Comparison of ENCODE assay signal across 11 cellular contexts in the genomic region with DNA sequence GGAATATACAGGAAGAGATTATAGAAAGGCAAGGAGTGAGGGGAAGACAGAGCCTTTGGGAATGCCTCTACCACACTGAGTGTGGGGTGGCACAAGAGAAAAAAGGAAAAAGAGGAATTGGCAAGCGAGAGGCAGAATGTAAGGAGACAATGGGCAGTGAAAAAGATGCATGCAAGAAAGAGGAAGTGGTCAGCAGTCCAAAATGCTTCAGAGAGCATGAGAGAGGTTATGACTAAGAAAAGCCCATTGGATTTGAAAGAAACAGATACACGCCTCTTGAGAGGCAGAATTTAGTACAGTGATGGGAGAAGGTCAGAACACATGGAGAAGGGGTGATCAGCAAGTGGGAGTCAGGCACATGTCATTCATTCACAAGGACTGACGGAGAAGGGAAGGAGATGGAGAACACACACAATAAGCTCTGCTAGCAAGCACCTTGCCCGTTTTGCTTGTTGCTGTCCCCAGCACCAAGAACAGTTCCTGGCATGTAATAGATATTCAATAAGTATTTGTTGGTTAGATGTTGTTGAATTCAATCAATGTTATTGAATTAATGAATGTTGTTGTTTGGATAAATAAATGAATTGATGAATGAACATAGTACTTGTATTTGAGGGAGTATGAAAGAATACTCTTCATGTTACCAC. TPM values are rescaled to one million over a fixed set of nuclear protein-coding genes. Genes with fewer than 3 reads are reported as not detected.
DNase-seq lines count a peak whose midpoint lies in the region; ATAC-seq, FAIRE-seq and TF ChIP-seq lines count a peak whose summit lies in the region.
"Had no signal": no experiment of that assay in that cellular context is flagged by ENCODE, and none has a peak within 500 bp of the region (broad histone marks: within the 10 kb centered on the region; RNA-seq: fewer than 3 reads in every experiment).

No MANE protein-coding gene starts in this region.

- H3K4me1 ChIP-seq in breast epithelium = no peaks in the 10 kb centered on the region

- FAIRE-seq in GM19239 (lab: Jason Lieb, UNC) = peak; percentile 93
- FAIRE-seq: TTC549 had no signal

- no peak overlapping the region for H3K4me3 Mint-ChIP-seq in naive B cell
- H3K4me3 Mint-ChIP-seq: effector memory CD8-positive, alpha-beta T cell had no signal

- H3K9me3 Mint-ChIP-seq in naive B cell = no peaks in the 10 kb centered on the region
- H3K9me3 Mint-ChIP-seq: effector memory CD8-positive, alpha-beta T cell had no signal

- no peak for TF ChIP-seq POLR2A in breast epithelium (IDR thresholded peaks at IDR 0.05)

- H3K9me3 ChIP-seq in breast epithelium = peaks cover 0 to 4% of the 10 kb centered on the region in 2 donors

- H3K36me3 Mint-ChIP-seq in naive B cell = no peaks in the 10 kb centered on the region

- no peak overlapping the region for H3K27ac Mint-ChIP-seq in naive B cell
- H3K27ac Mint-ChIP-seq: effector memory CD8-positive, alpha-beta T cell had no signal

- intact Hi-C loops in breast epithelium (cut with DNase I; ENCODE audit: low total_unique reads) = no loop called here

- H3K36me3 ChIP-seq in breast epithelium = no peaks in the 10 kb centered on the region

- no peak overlapping the region for H3K27ac ChIP-seq in breast epithelium

- peaks cover 4 to 26% (median 5%) of the 10 kb centered on the region in 3 donors for H3K27me3 Mint-ChIP-seq in naive B cell

- ATAC-seq in HG02763 (IDR thresholded peaks at IDR 0.05; ENCODE audit: unreplicated experiment) (peak; percentile 98), HG03565 (IDR thresholded peaks at IDR 0.05; ENCODE audit: unreplicated experiment) (peak; percentile 99), naive B cell (ENCODE audit: low read depth in 2 of 2) (peak; percentile 57 to 61)
- ATAC-seq: effector memory CD8-positive, alpha-beta T cell had no signal

- TF ChIP-seq CTCF in breast epithelium (IDR thresholded peaks at IDR 0.05) = no peak

- H3K4me1 Mint-ChIP-seq in naive B cell = peaks cover 0 to 2% (median 0%) of the 10 kb centered on the region in 3 donors

- peak; percentile 35 for DNase-seq in GM19239 (ENCODE audit: insufficient read length, low spot score)
- peak; percentile 17 for DNase-seq in naive B cell
- DNase-seq in D341Med (ENCODE audit: low spot score) = no peak
- DNase-seq in breast epithelium (ENCODE audit: low spot score in 2 of 2) = no peak
- no peak for DNase-seq in NCI-H510A treated with DMSO at 0.1 percent for 48 hours (lab: John Stamatoyannopoulos, UW)
- no peak for DNase-seq in AG08396 (ENCODE audit: low spot score)
- DNase-seq: effector memory CD8-positive, alpha-beta T cell; NCI-H526 had no signal

- H3K4me3 ChIP-seq in breast epithelium = no peak overlapping the region

- peaks cover 0 to 16% of the 10 kb centered on the region in 2 donors for H3K27me3 ChIP-seq in breast epithelium

RNA-seq across cellular contexts. Expression of gene DCHS2, which starts 6.3 kb away (rescaled TPM):
- polyA plus RNA-seq in naive B cell (ENCODE audit: low read depth in 6 of 6) = under 1 TPM in 5 of 6 donors, not detected in 1; 0.08 to 0.44 (median 0.26) TPM
- 1 to 10 TPM in 2 of 3 donors, not detected in 1; 2.8 to 5.2 TPM for total RNA-seq in breast epithelium

Comparison
In these comparisons a context has a peak if more than half of its experiments do, and no peak if none do; other contexts are left out.
1. DNase-seq: peak in GM19239 (single experiment) and naive B cell (single experiment); none in D341Med (single experiment), breast epithelium (0 of 2), NCI-H510A treated with DMSO at 0.1 percent for 48 hours (single experiment) and AG08396 (single experiment).
2. Peak in every context shown above with its lines, with median percentiles within 50 percentile points of each other: ATAC-seq.